ENCODE assay signal across 25 cellular contexts in genomic region chr12:101117842-101118241, GRCh38.
DNase-seq lines count a peak whose midpoint lies in the region; TF ChIP-seq lines count a peak whose summit lies in the region.
"Had no signal": no experiment of that assay in that cellular context is flagged by ENCODE, and none has a peak within 500 bp of the region (broad histone marks: within the 10 kb centered on the region; RNA-seq: fewer than 3 reads in every experiment).

No MANE protein-coding gene starts in this region.

- no peak overlapping the region for H3K9ac ChIP-seq in mammary epithelial cell (ENCODE audit: insufficient read depth, low read length)
- H3K9ac ChIP-seq: KMS-11 had no signal

- H3K36me3 Mint-ChIP-seq in MCF 10A (ENCODE audit: insufficient read depth, unreplicated experiment), result no peaks in the 10 kb centered on the region
- H3K36me3 Mint-ChIP-seq in activated CD4-positive, alpha-beta T cell treated with anti-CD3 and anti-CD28 coated beads, Interleukin-2, amount 10 ng/mL, durations not matched to agents 24 days and 14 days (ENCODE audit: low read depth), result no peaks in the 10 kb centered on the region
- H3K36me3 Mint-ChIP-seq: IgD-negative memory B cell had no signal

- no peak overlapping the region for H3K4me3 ChIP-seq in mammary epithelial cell (replicated peaks in 1 of 3; ENCODE audit: insufficient read depth in 1 of 3, low read depth in 2 of 3, low read length in 3 of 3)
- H3K4me3 ChIP-seq: GM12878, SJSA1 had no signal

- H3K79me2 ChIP-seq in mammary epithelial cell (ENCODE audit: insufficient read depth, low read length), result no peaks in the 10 kb centered on the region

- H3K36me3 ChIP-seq in mammary epithelial cell (ENCODE audit: insufficient read depth, low read length), result no peaks in the 10 kb centered on the region
- H3K36me3 ChIP-seq: SJSA1 had no signal

- no peaks in the 10 kb centered on the region for H3K4me1 ChIP-seq in mammary epithelial cell (ENCODE audit: insufficient read depth, low read length)
- H3K4me1 ChIP-seq: SJSA1 had no signal

- intact Hi-C loops in MCF 10A (cut with micrococcal nuclease), result loop anchor here (2.0 kb wide), 1 partner anchor 289 kb away; no protein-coding TSS in a partner anchor
- intact Hi-C loops in mammary epithelial cell (cut with micrococcal nuclease), result no loop called here
- intact Hi-C loops in activated CD4-positive, alpha-beta T cell treated with anti-CD3 and anti-CD28 coated beads, Interleukin-2, amount 10 ng/mL, durations not matched to agents 24 days and 14 days (cut with micrococcal nuclease), result no loop called here

- no peaks in the 10 kb centered on the region for H3K27me3 Mint-ChIP-seq in MCF 10A (ENCODE audit: insufficient read depth, unreplicated experiment)
- no peaks in the 10 kb centered on the region for H3K27me3 Mint-ChIP-seq in activated CD4-positive, alpha-beta T cell treated with anti-CD3 and anti-CD28 coated beads, Interleukin-2, amount 10 ng/mL, durations not matched to agents 24 days and 14 days
- H3K27me3 Mint-ChIP-seq: IgD-negative memory B cell had no signal

- no TSS peak for BruUV-seq in MCF 10A (replicated peaks; lab: Mats Ljungman, UMichigan)
- BruUV-seq in mammary epithelial cell (replicated peaks; lab: Mats Ljungman, UMichigan), result no TSS peak

- no peak overlapping the region for H3K4me2 ChIP-seq in mammary epithelial cell (ENCODE audit: insufficient read depth, low read depth, low read length)
- H3K4me2 ChIP-seq: KMS-11 had no signal

- 95% methylated on average over 2 of the region's 2 CpGs for WGBS in mammary epithelial cell (ENCODE audit: low coverage, missing lambda C conversion rate)

- no peak overlapping the region for H2AFZ ChIP-seq in mammary epithelial cell (ENCODE audit: low read depth, low read length)

- dilution Hi-C loops in mammary epithelial cell (cut with HindIII; ENCODE audit: low sequenced_read_pairs), result no loop called here

- no peaks in the 10 kb centered on the region for H3K4me1 Mint-ChIP-seq in MCF 10A (ENCODE audit: insufficient read depth, unreplicated experiment)
- no peaks in the 10 kb centered on the region for H3K4me1 Mint-ChIP-seq in activated CD4-positive, alpha-beta T cell treated with anti-CD3 and anti-CD28 coated beads, Interleukin-2, amount 10 ng/mL, durations not matched to agents 24 days and 14 days
- H3K4me1 Mint-ChIP-seq: IgD-negative memory B cell had no signal

- CTCF ChIA-PET in MCF 10A (lab: Yijun Ruan, JAX) (interaction anchor here (1.1 kb wide), 1 partner anchor 162 kb away, joined by 3 read pairs; the partner anchor contains the start of gene UTP20), mammary epithelial cell (lab: Charles Lee; ENCODE audit: low non-redundant PET) (no interaction called here)

- H3K27ac Mint-ChIP-seq in MCF 10A (ENCODE audit: low read depth, unreplicated experiment), result no peak overlapping the region
- H3K27ac Mint-ChIP-seq in activated CD4-positive, alpha-beta T cell treated with anti-CD3 and anti-CD28 coated beads, Interleukin-2, amount 10 ng/mL, durations not matched to agents 24 days and 14 days, result no peak overlapping the region

- TF ChIP-seq CTCF in MCF 10A (IDR thresholded peaks at IDR 0.05; ENCODE audit: unreplicated experiment) (no peak), mammary epithelial cell (conservative IDR thresholded peaks at IDR 0.05 in 1 of 2, IDR thresholded peaks at IDR 0.05 in 1 of 2; ENCODE audit: extremely low read depth in 1 of 2, insufficient read depth in 1 of 2, low read depth in 1 of 2, low read length in 2 of 2) (no peak)

- H3K27ac ChIP-seq in mammary epithelial cell (ENCODE audit: insufficient read depth, low read depth, low read length), result no peak overlapping the region
- H3K27ac ChIP-seq: HL-60, KMS-11, SJSA1 had no signal

- H3K27me3 ChIP-seq in mammary epithelial cell (ENCODE audit: insufficient read depth, low read length), result no peaks in the 10 kb centered on the region
- H3K27me3 ChIP-seq: SJSA1 had no signal

- H3K4me3 Mint-ChIP-seq in MCF 10A (ENCODE audit: unreplicated experiment), result no peak overlapping the region
- no peak overlapping the region for H3K4me3 Mint-ChIP-seq in activated CD4-positive, alpha-beta T cell treated with anti-CD3 and anti-CD28 coated beads, Interleukin-2, amount 10 ng/mL, durations not matched to agents 24 days and 14 days
- H3K4me3 Mint-ChIP-seq: IgD-negative memory B cell had no signal

- POLR2A ChIA-PET in MCF 10A (lab: Yijun Ruan, JAX), result no interaction called here

- no peaks in the 10 kb centered on the region for H3K9me3 ChIP-seq in mammary epithelial cell (replicated peaks; ENCODE audit: insufficient read depth, low read length)
- H3K9me3 ChIP-seq: SJSA1 had no signal

- H4K20me1 ChIP-seq in mammary epithelial cell (ENCODE audit: insufficient read depth, low read length), result no peaks in the 10 kb centered on the region

- DNase-seq in MCF 10A (ENCODE audit: unreplicated experiment) (peak; percentile 7), mammary epithelial cell (no peak), M059J (ENCODE audit: low read depth) (peak; percentile 13), kidney tubule cell (ENCODE audit: low spot score) (peak; percentile 26), middle frontal gyrus (ENCODE audit: extremely low spot score, low spot score) (no peak), activated gamma-delta T cell (lab: John Stamatoyannopoulos, UW) (no peak)
- no peak for DNase-seq in activated CD4-positive, alpha-beta T cell treated with anti-CD3 and anti-CD28 coated beads, Interleukin-2, amount 10 ng/mL, durations not matched to agents 24 days and 14 days
- DNase-seq: 8988T, ACHN, DMS153, GDM1, GOT3, NCI-H1092 treated with DMSO at 0.1 percent for 48 hours, NCI-H1436, NCI-H187, NCI-H2081 treated with DMSO at 0.1 percent for 48 hours, NCI-H446 treated with DMSO at 0.1 percent for 48 hours, NCI-H526 treated with DMSO at 0.1 percent for 48 hours, Right ventricle myocardium superior, RPMI8226 had no signal

- in situ Hi-C loops in mammary epithelial cell (cut with MboI; ENCODE audit: low sequenced_read_pairs in 2 of 2), result no loop called here

- H3K9me3 Mint-ChIP-seq in MCF 10A (ENCODE audit: unreplicated experiment), result no peaks in the 10 kb centered on the region
- no peaks in the 10 kb centered on the region for H3K9me3 Mint-ChIP-seq in activated CD4-positive, alpha-beta T cell treated with anti-CD3 and anti-CD28 coated beads, Interleukin-2, amount 10 ng/mL, durations not matched to agents 24 days and 14 days

Comparison
In these comparisons a context has a peak if more than half of its experiments do, and no peak if none do; other contexts are left out.
1. DNase-seq: peak in MCF 10A (single experiment), M059J (single experiment) and kidney tubule cell (single experiment); none in mammary epithelial cell (single experiment), middle frontal gyrus (single experiment), activated gamma-delta T cell (single experiment) and activated CD4-positive, alpha-beta T cell treated with anti-CD3 and anti-CD28 coated beads, Interleukin-2, amount 10 ng/mL, durations not matched to agents 24 days and 14 days (single experiment).